8 cellular contexts compared by ENCODE assay signal in genomic region chr18:13726972-13727331, GRCh38. TPM values are rescaled to one million over a fixed set of nuclear protein-coding genes. Genes with fewer than 3 reads are reported as not detected.
A peak's percentile ranks its signal among the peaks of the same experiment; 100 is the strongest.
DNase-seq lines count a peak whose midpoint lies in the region; ATAC-seq and TF ChIP-seq lines count a peak whose summit lies in the region.

No MANE protein-coding gene starts in this region.

- H3K4me3 Mint-ChIP-seq in osteocyte (ENCODE audit: unreplicated experiment), result peak overlapping the region; percentile 93

- H2AFZ ChIP-seq in GM23248, result peak overlapping the region; percentile 91

- peak overlapping the region; percentile 98 for H3K4me3 ChIP-seq in GM23248

- peak; percentile 83 for DNase-seq in GM23248
- peak; percentile 5 for DNase-seq in LoVo (ENCODE audit: low spot score)
- peak; percentile 5 for DNase-seq in activated T-helper 1 cell treated with Interleukin-2 at 50 U/mL for 16 hours (ENCODE audit: low read depth)
- DNase-seq in foreskin keratinocyte, result peak; percentile 31 to 44
- peak; percentile 87 for DNase-seq in osteocyte (ENCODE audit: extremely low spot score, unreplicated experiment)
- DNase-seq in NCI-H446 (lab: John Stamatoyannopoulos, UW), result no peak
- no peak for DNase-seq in NCI-H2107 treated with DMSO at 0.1 percent for 48 hours (lab: John Stamatoyannopoulos, UW; ENCODE audit: unreplicated experiment)

- no peaks in the 10 kb centered on the region for H3K27me3 ChIP-seq in GM23248 (replicated peaks; ENCODE audit: insufficient read depth)
- no peaks in the 10 kb centered on the region for H3K27me3 ChIP-seq in foreskin keratinocyte

- TF ChIP-seq CTCF in foreskin keratinocyte (conservative IDR thresholded peaks at IDR 0.05) (no peak), osteocyte (IDR thresholded peaks at IDR 0.05) (no peak)

- H3K36me3 ChIP-seq in ES-I3 (ENCODE audit: insufficient read depth, low read length) (no peaks in the 10 kb centered on the region), GM23248 (ENCODE audit: low read depth) (no peaks in the 10 kb centered on the region)

- H3K9ac ChIP-seq in ES-I3 (ENCODE audit: low read depth, low read length), result peak overlapping the region; percentile 61
- peak overlapping the region; percentile 99 for H3K9ac ChIP-seq in GM23248

- H4K20me1 ChIP-seq in GM23248 (ENCODE audit: insufficient read depth), result no peaks in the 10 kb centered on the region; the same call in 1 of the 2 replicates

- H3K27ac ChIP-seq in GM23248 (peak overlapping the region; percentile 98), foreskin keratinocyte (peak overlapping the region; percentile 89)

- H3K4me1 Mint-ChIP-seq in osteocyte (ENCODE audit: unreplicated experiment), result peaks cover 31% of the 10 kb centered on the region

- peak overlapping the region; percentile 98 for H3K4me2 ChIP-seq in GM23248 (ENCODE audit: unreplicated experiment)

- no peaks in the 10 kb centered on the region for H3K27me3 Mint-ChIP-seq in osteocyte (ENCODE audit: unreplicated experiment)

- no peaks in the 10 kb centered on the region for H3K9me3 Mint-ChIP-seq in osteocyte (ENCODE audit: unreplicated experiment)

- peaks cover 97% of the 10 kb centered on the region for H3K79me2 ChIP-seq in GM23248 (ENCODE audit: insufficient read depth)

- 1 to 2% methylated on average over 30 of the region's 30 CpGs for WGBS in GM23248 (ENCODE audit: low coverage in 1 of 2, low lambda C conversion rate in 2 of 2, missing lambda C conversion rate in 2 of 2), 2 experiments

- H3K9me3 ChIP-seq in ES-I3 (ENCODE audit: control insufficient read depth, insufficient read depth, low read length) (no peaks in the 10 kb centered on the region), GM23248 (ENCODE audit: low read depth) (no peaks in the 10 kb centered on the region)

- no peaks in the 10 kb centered on the region for H3K9me2 ChIP-seq in GM23248 (ENCODE audit: insufficient read depth)

- peaks cover 4% of the 10 kb centered on the region for H3K36me3 Mint-ChIP-seq in osteocyte (ENCODE audit: unreplicated experiment)

- peak overlapping the region; percentile 99 for H3K27ac Mint-ChIP-seq in osteocyte (ENCODE audit: unreplicated experiment)

- in situ Hi-C loops in GM23248 (cut with MboI), result no loop called here

- no peaks in the 10 kb centered on the region for H3K4me1 ChIP-seq in ES-I3 (ENCODE audit: insufficient read depth, low read length)
- H3K4me1 ChIP-seq in GM23248 (ENCODE audit: insufficient read depth), result peaks cover 24% of the 10 kb centered on the region
- H3K4me1 ChIP-seq in foreskin keratinocyte, result no peaks in the 10 kb centered on the region

- peak; percentile 66 for ATAC-seq in foreskin keratinocyte

- 0 out of 2 replicates have a peak, but pooled peaks cover 4% of the 10 kb centered on the region for H3F3A ChIP-seq in GM23248 (ENCODE audit: insufficient read depth)

RNA-seq across cellular contexts. Expression of gene RNMT, which starts 0.5 kb away (rescaled TPM):
- 15.2 and 18.5 TPM in 2 replicates for total RNA-seq in GM23248 (2014; rRNA removed; shearing (Covaris generic))
- polyA plus RNA-seq in GM23248 (2016; fragmentation: Nextera tagmentation; extraction: Ambion mirVana) (39.4 and 41.8 TPM in 2 replicates), foreskin keratinocyte (17.5 and 20.0 TPM in 2 replicates)
- total RNA-seq in foreskin keratinocyte (23.3 and 28.0 TPM in 2 replicates), osteocyte (31.0 and 34.3 TPM in 2 replicates)

RNA-seq across cellular contexts. Expression of gene FAM210A, which starts 0.6 kb away (rescaled TPM):
- total RNA-seq in GM23248 (2014; rRNA removed; shearing (Covaris generic)), result 13.5 and 14.2 TPM in 2 replicates
- polyA plus RNA-seq in GM23248 (2016; fragmentation: Nextera tagmentation; extraction: Ambion mirVana) (24.5 and 24.9 TPM in 2 replicates), foreskin keratinocyte (11.6 and 15.0 TPM in 2 replicates)
- total RNA-seq in foreskin keratinocyte (26.5 and 27.9 TPM in 2 replicates), osteocyte (12.5 and 13.8 TPM in 2 replicates)

Comparison
In these comparisons a context has a peak if more than half of its experiments do, and no peak if none do; other contexts are left out.
1. DNase-seq: peak in GM23248 (single experiment), LoVo (single experiment), activated T-helper 1 cell treated with Interleukin-2 at 50 U/mL for 16 hours (single experiment), foreskin keratinocyte (2 of 2) and osteocyte (single experiment); none in NCI-H446 (0 of 2) and NCI-H2107 treated with DMSO at 0.1 percent for 48 hours (single experiment).